ENCODE assay signal across 8 cellular contexts in the genomic region with DNA sequence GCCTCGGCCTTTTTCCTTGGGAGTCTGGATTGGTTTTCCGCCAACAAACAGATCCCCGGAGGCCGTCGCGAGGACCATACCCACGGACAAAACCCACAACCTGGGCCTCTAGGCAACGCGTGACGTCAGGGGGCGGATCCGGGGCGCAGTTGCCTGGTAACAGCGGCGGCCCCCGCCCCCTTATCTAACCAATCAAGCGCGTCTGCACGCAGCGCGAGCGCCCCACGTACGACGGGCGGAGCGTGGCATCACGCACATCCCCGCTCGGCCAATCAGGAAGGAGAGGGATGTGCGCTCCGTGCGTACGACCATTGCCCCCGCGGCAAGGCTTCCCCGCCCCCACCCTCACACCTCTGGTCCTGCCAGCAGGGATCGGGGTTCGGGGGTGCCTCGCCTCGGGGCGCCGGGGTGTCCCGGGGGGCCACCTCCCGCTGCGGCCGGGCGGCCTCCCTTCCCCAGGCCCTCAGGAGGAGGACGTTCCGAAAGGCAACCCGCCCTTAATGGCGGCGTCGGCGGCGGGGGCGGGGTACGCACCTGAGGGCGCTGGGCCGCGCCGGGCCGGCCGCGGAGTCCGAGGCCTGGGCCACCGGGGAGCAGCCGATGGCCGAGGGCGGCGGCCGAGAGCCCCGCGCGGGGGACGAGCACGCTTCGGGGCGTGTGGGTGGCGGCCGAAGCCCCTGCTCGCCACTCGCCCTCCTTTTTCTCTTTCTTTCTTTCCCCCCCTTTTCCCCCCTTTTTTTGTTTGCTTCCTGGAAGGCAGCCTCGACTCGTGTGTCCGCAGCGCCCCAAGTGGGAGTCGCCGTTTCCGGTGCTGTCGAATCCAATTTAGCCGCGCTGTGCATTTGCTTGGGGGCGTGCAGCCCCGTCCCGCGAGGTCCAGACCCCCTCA. TPM values are rescaled to one million over a fixed set of nuclear protein-coding genes. Genes with fewer than 3 reads are reported as not detected.
DNase-seq lines count a peak whose midpoint lies in the region; ATAC-seq and TF ChIP-seq lines count a peak whose summit lies in the region.
"Not testable (repeated sequence)": the region's sequence is repeated elsewhere in the genome, so short reads cannot be mapped to it uniquely, and the experiment has no call there.

Gene GTF2IRD2, minus strand, starts transcription at position 773 of the 889 bp plus-strand sequence. CDS start 15,227 bp downstream, outside the sequence.

- CTCF ChIA-PET in PC-9 (lab: Charles Lee); activated naive CD4-positive, alpha-beta T cell treated with anti-CD3 and anti-CD28 coated beads, Interleukin-2, amount 10 ng/mL, durations not matched to agents 7 days and 5 days (lab: Charles Lee): not testable (repeated sequence)

- TF ChIP-seq POLR2A in thyroid gland (IDR thresholded peaks at IDR 0.05) = not testable (repeated sequence)

- not testable (repeated sequence) for H3K9me3 Mint-ChIP-seq in activated naive CD4-positive, alpha-beta T cell treated with anti-CD3 and anti-CD28 coated beads, Interleukin-2, amount 10 ng/mL, durations not matched to agents 7 days and 5 days; nephron progenitor cell

- intact Hi-C loops in PC-9 (cut with micrococcal nuclease; ENCODE audit: unreplicated experiment); thyroid gland (cut with DNase I): not testable (repeated sequence)

- H3K4me1 Mint-ChIP-seq in activated naive CD4-positive, alpha-beta T cell treated with anti-CD3 and anti-CD28 coated beads, Interleukin-2, amount 10 ng/mL, durations not matched to agents 7 days and 5 days; nephron progenitor cell: not testable (repeated sequence)

- not testable (repeated sequence) for H3K27me3 ChIP-seq in PC-9 (ENCODE audit: insufficient read depth, low read depth); thyroid gland

- H4K20me1 ChIP-seq in PC-9 (ENCODE audit: insufficient read depth) = not testable (repeated sequence)

- not testable (repeated sequence) for BruUV-seq in PC-9 (replicated peaks; lab: Mats Ljungman, UMichigan)

- H3K27ac ChIP-seq in PC-9 = not testable (repeated sequence)
- H3K27ac ChIP-seq in thyroid gland = peak within 1 kb of the TSS in 1 of 3 donors; percentile 75

- not testable (repeated sequence) for H3K36me3 Mint-ChIP-seq in activated naive CD4-positive, alpha-beta T cell treated with anti-CD3 and anti-CD28 coated beads, Interleukin-2, amount 10 ng/mL, durations not matched to agents 7 days and 5 days; nephron progenitor cell (ENCODE audit: low read depth)

- H3K4me3 ChIP-seq in PC-9; thyroid gland (replicated peaks in 1 of 3): not testable (repeated sequence)

- not testable (repeated sequence) for TF ChIP-seq CTCF in PC-9 (conservative IDR thresholded peaks at IDR 0.05); nephron progenitor cell (IDR thresholded peaks at IDR 0.05)
- TF ChIP-seq CTCF in thyroid gland (IDR thresholded peaks at IDR 0.05) = peak in 1 of 6 experiments; percentile 20

- peak; percentile 90 for ATAC-seq in GM21423 (IDR thresholded peaks at IDR 0.05; ENCODE audit: unreplicated experiment)
- peak; percentile 78 for ATAC-seq in HG03095 (IDR thresholded peaks at IDR 0.05; ENCODE audit: unreplicated experiment)

- H3K9me3 ChIP-seq in PC-9 (ENCODE audit: insufficient read depth, low read depth); thyroid gland: not testable (repeated sequence)

- H2AFZ ChIP-seq in PC-9 = not testable (repeated sequence)

- not testable (repeated sequence) for DNase-seq in Daoy (ENCODE audit: low read depth); PC-9
- DNase-seq in activated naive CD4-positive, alpha-beta T cell treated with anti-CD3 and anti-CD28 coated beads, Interleukin-2, amount 10 ng/mL, durations not matched to agents 7 days and 5 days = peak; percentile 79
- DNase-seq in glomerular visceral epithelial cell (ENCODE audit: extremely low spot score) = peak; percentile 16
- peak; percentile 47 for DNase-seq in nephron progenitor cell
- DNase-seq in thyroid gland = peak; percentile 71 to 73

- not testable (repeated sequence) for H3K4me2 ChIP-seq in PC-9

- peak within 1 kb of the TSS; percentile 64 for H3K4me3 Mint-ChIP-seq in activated naive CD4-positive, alpha-beta T cell treated with anti-CD3 and anti-CD28 coated beads, Interleukin-2, amount 10 ng/mL, durations not matched to agents 7 days and 5 days
- peak within 1 kb of the TSS; percentile 65 for H3K4me3 Mint-ChIP-seq in nephron progenitor cell

- H3K9me2 ChIP-seq in PC-9 (ENCODE audit: insufficient read depth) = not testable (repeated sequence)

- POLR2A ChIA-PET in PC-9 (lab: Charles Lee; ENCODE audit: unreplicated experiment) = not testable (repeated sequence)

- H3F3A ChIP-seq in PC-9 (ENCODE audit: insufficient read depth, low read depth) = not testable (repeated sequence)

- not testable (repeated sequence) for H3K36me3 ChIP-seq in PC-9 (ENCODE audit: low read depth); thyroid gland

- peak within 1 kb of the TSS; percentile 86 for H3K27ac Mint-ChIP-seq in activated naive CD4-positive, alpha-beta T cell treated with anti-CD3 and anti-CD28 coated beads, Interleukin-2, amount 10 ng/mL, durations not matched to agents 7 days and 5 days
- H3K27ac Mint-ChIP-seq in nephron progenitor cell = not testable (repeated sequence)

- H3K79me2 ChIP-seq in PC-9 (ENCODE audit: low read depth) = not testable (repeated sequence)

- H3K4me1 ChIP-seq in PC-9 (replicated peaks; ENCODE audit: insufficient read depth); thyroid gland: not testable (repeated sequence)

- WGBS in thyroid gland, 2 donors = no CpG with 5 or more reads among the region's 97 CpGs

- H3K27me3 Mint-ChIP-seq in activated naive CD4-positive, alpha-beta T cell treated with anti-CD3 and anti-CD28 coated beads, Interleukin-2, amount 10 ng/mL, durations not matched to agents 7 days and 5 days; nephron progenitor cell (ENCODE audit: low read depth, poor library complexity): not testable (repeated sequence)

RNA-seq across cellular contexts. Expression of gene GTF2IRD2, which starts in this region (rescaled TPM):
- total RNA-seq in Daoy (2014; rRNA removed; shearing (Covaris generic)) = 14.9 and 18.6 TPM in 2 replicates
- 15.6 and 18.3 TPM in 2 replicates for total RNA-seq in PC-9 (2021)
- 10 to 100 TPM; 16.9 to 48.5 (median 26.6) TPM for total RNA-seq in thyroid gland
